8 cellular contexts compared by ENCODE assay signal in the genomic region with DNA sequence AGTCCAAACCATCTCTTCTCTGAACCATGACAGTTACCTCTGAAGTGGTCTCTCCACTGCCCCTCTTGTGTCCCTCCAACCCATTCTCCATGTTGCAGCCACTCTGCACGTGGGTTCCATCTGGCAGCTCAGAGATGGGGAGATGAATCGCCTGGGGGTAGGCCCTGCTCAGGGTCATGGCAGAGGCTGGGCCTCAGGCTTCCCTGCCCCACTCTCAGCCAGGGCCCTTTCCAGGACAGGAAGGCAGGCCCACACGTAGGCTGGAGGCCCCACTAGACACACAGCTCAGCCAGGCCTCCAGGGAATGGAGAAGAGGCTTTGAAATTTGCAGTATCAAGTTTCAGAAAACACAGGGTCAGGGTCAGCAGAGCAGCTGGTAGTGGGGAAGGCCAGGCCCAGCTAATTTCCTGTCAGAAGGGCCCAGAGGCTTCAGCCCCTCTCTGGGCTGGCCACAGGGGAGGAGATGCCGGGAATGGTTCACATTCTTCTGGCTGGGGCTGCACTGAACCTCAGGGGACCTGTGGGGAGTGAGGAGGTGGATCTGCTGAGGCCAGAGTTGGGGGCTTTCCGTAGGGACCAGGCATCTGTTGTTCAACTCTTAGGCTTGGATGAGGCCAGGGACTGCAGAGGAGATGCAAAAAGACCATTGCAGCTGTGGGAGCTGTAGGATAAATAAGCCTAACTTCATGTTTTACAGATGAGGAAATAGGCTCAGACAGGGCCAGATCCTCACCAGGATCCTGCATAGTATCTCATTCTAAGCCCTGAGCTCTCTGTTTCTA.
DNase-seq lines count a peak whose midpoint lies in the region; ATAC-seq, FAIRE-seq and TF ChIP-seq lines count a peak whose summit lies in the region.

No MANE protein-coding gene starts in this region.

- H3K36me3 Mint-ChIP-seq in osteocyte (ENCODE audit: unreplicated experiment): peaks cover 3% of the 10 kb centered on the region

- H3K4me1 Mint-ChIP-seq in osteocyte (ENCODE audit: unreplicated experiment): peaks cover 56% of the 10 kb centered on the region

- no peaks in the 10 kb centered on the region for H3K27me3 ChIP-seq in Karpas-422 (ENCODE audit: low read length)

- peak overlapping the region; percentile 14 for H3K4me3 Mint-ChIP-seq in osteocyte (ENCODE audit: unreplicated experiment)

- no peaks in the 10 kb centered on the region for H3K79me2 ChIP-seq in Karpas-422 (ENCODE audit: low read length)

- peak overlapping the region; percentile 91 for H3K27ac Mint-ChIP-seq in osteocyte (ENCODE audit: unreplicated experiment)

- H3K9me2 ChIP-seq in Karpas-422 (replicated peaks; ENCODE audit: insufficient read depth, low read length): no peaks in the 10 kb centered on the region

- no peaks in the 10 kb centered on the region for H3K9me3 ChIP-seq in Karpas-422 (ENCODE audit: low read length)

- H3K9ac ChIP-seq in Karpas-422 (ENCODE audit: low read length): peak overlapping the region; percentile 51

- no peak overlapping the region for H2AFZ ChIP-seq in Karpas-422 (ENCODE audit: low read length)

- no peaks in the 10 kb centered on the region for H3K36me3 ChIP-seq in Karpas-422 (ENCODE audit: insufficient read depth, low read length)

- H3K4me3 ChIP-seq in Karpas-422 (ENCODE audit: low read length): no peak overlapping the region; the same call in 1 of the 2 replicates

- FAIRE-seq in endometrium (lab: Jason Lieb, UNC) (peak; percentile 70), frontal cortex (lab: Jason Lieb, UNC) (no peak)

- H3K4me1 ChIP-seq in Karpas-422 (ENCODE audit: low read length): peaks cover 27% of the 10 kb centered on the region

- H3K9me3 Mint-ChIP-seq in osteocyte (ENCODE audit: unreplicated experiment): no peaks in the 10 kb centered on the region

- H3K27ac ChIP-seq in Karpas-422 (ENCODE audit: low read length): no peak overlapping the region; the same call in 1 of the 2 replicates

- no peak for TF ChIP-seq CTCF in osteocyte (IDR thresholded peaks at IDR 0.05)

- no peaks in the 10 kb centered on the region for H4K20me1 ChIP-seq in Karpas-422 (ENCODE audit: insufficient read depth, low read depth, low read length)

- H3K27me3 Mint-ChIP-seq in osteocyte (ENCODE audit: unreplicated experiment): no peaks in the 10 kb centered on the region

- peak overlapping the region; percentile 30 for H3K4me2 ChIP-seq in Karpas-422 (ENCODE audit: low read depth, low read length, poor library complexity, severe bottlenecking)

- ATAC-seq in GM21526 (IDR thresholded peaks at IDR 0.05; ENCODE audit: low FRiP score, unreplicated experiment): no peak

- peak; percentile 69 for DNase-seq in DMS53 (lab: John Stamatoyannopoulos, UW)
- no peak for DNase-seq in Karpas-422
- peak; percentile 92 for DNase-seq in osteocyte (ENCODE audit: extremely low spot score, unreplicated experiment)
- no peak for DNase-seq in HT-29 (ENCODE audit: low spot score)
- DNase-seq in C1 segment of cervical spinal cord (lab: John Stamatoyannopoulos, UW): no peak
- DNase-seq in frontal cortex (ENCODE audit: low spot score in 2 of 2): no peak

Comparison
In these comparisons a context has a peak if more than half of its experiments do, and no peak if none do; other contexts are left out.
1. DNase-seq: peak in DMS53 (single experiment) and osteocyte (single experiment); none in Karpas-422 (single experiment), HT-29 (single experiment), C1 segment of cervical spinal cord (0 of 14) and frontal cortex (0 of 2).